In genomic region chr1:45303582-45304310, GRCh38 we compare ENCODE assay signal across 8 cellular contexts. TPM values are rescaled to one million over a fixed set of nuclear protein-coding genes. Genes with fewer than 3 reads are reported as not detected.
A peak's percentile ranks its signal among the peaks of the same experiment; 100 is the strongest.
DNase-seq lines count a peak whose midpoint lies in the region; ATAC-seq and TF ChIP-seq lines count a peak whose summit lies in the region.

No MANE protein-coding gene starts in this region.

- H3K36me3 ChIP-seq in OCI-LY1 (ENCODE audit: insufficient read depth, low read length) (no peaks in the 10 kb centered on the region), mucosa of descending colon (ENCODE audit: low read depth) (no peaks in the 10 kb centered on the region)

- H3K27ac ChIP-seq in OCI-LY1 (ENCODE audit: low read depth, low read length, poor library complexity, severe bottlenecking): peak overlapping the region; percentile 69
- H3K27ac ChIP-seq in epithelial cell of prostate: peak overlapping the region; percentile 86

- H3K27me3 ChIP-seq in OCI-LY1 (ENCODE audit: insufficient read depth, low read length): no peaks in the 10 kb centered on the region

- no peak overlapping the region for H2AFZ ChIP-seq in OCI-LY1 (ENCODE audit: low read length)

- peak overlapping the region; percentile 71 for H3K4me3 ChIP-seq in OCI-LY1 (ENCODE audit: low read depth, low read length, poor library complexity, severe bottlenecking)
- peak overlapping the region; percentile 49 for H3K4me3 ChIP-seq in mucosa of descending colon

- H3K9me2 ChIP-seq in OCI-LY1 (ENCODE audit: low read depth, low read length): no peaks in the 10 kb centered on the region

- H3K9me3 ChIP-seq in OCI-LY1 (ENCODE audit: low read length): no peaks in the 10 kb centered on the region
- no peaks in the 10 kb centered on the region for H3K9me3 ChIP-seq in mucosa of descending colon

- no peaks in the 10 kb centered on the region for H3F3A ChIP-seq in OCI-LY1 (ENCODE audit: insufficient read depth, low read length)

- peak; percentile 64 for ATAC-seq in GM21515 (IDR thresholded peaks at IDR 0.05; ENCODE audit: unreplicated experiment)
- peak; percentile 96 for ATAC-seq in mucosa of descending colon

- DNase-seq in DMS114 treated with DMSO at 0.1 percent for 48 hours (lab: John Stamatoyannopoulos, UW; ENCODE audit: unreplicated experiment) (peak; percentile 92), HuH-7.5 (ENCODE audit: low spot score) (peak; percentile 83), activated T-cell treated with anti-CD3 and anti-CD28 coated beads for 24 hours (ENCODE audit: low read depth) (peak; percentile 99), epithelial cell of prostate (ENCODE audit: low read depth, low spot score) (peak; percentile 80), mucosa of descending colon (peak; percentile 99 to 100 (median 99))
- DNase-seq in stimulated activated CD8-positive, alpha-beta memory T cell treated with anti-CD3 and anti-CD28 coated beads, Interleukin-4, amount 100 ng/mL, for 1 hour (ENCODE audit: low read depth in 2 of 2, low spot score in 1 of 2): peak; percentile 95 to 96

- H3K4me1 ChIP-seq in OCI-LY1 (ENCODE audit: insufficient read depth, low read length, severe bottlenecking) (peaks cover 40% of the 10 kb centered on the region), mucosa of descending colon (ENCODE audit: low read depth) (peaks cover 11% of the 10 kb centered on the region)

- peak; percentile 83 for TF ChIP-seq CTCF in OCI-LY1 (IDR thresholded peaks at IDR 0.05; ENCODE audit: low read length)
- peak; percentile 61 for TF ChIP-seq CTCF in mucosa of descending colon (IDR thresholded peaks at IDR 0.05)

- intact Hi-C loops in mucosa of descending colon (cut with DNase I, micrococcal nuclease): loop anchor here in 1 of 2 donors (5.0 kb wide), 1 partner anchor 291 kb away; the partner anchor contains the start of genes HECTD3 and UROD

- H3K4me2 ChIP-seq in OCI-LY1 (ENCODE audit: low read length): peak overlapping the region; percentile 76

- no peaks in the 10 kb centered on the region for H4K20me1 ChIP-seq in OCI-LY1 (ENCODE audit: insufficient read depth, low read length)

- peak overlapping the region; percentile 77 for H3K9ac ChIP-seq in OCI-LY1 (ENCODE audit: low read length)

- no peaks in the 10 kb centered on the region for H3K79me2 ChIP-seq in OCI-LY1 (ENCODE audit: insufficient read depth, low read length)

RNA-seq across cellular contexts. Expression of gene HPDL, which starts 22.9 kb away (rescaled TPM):
- 1 to 10 TPM; 2.1 to 8.8 (median 7.4) TPM for total RNA-seq in mucosa of descending colon

RNA-seq across cellular contexts. Expression of gene TOE1, which starts 36.2 kb away (rescaled TPM):
- 10 to 100 TPM; 11.1 to 18.7 (median 12.9) TPM for total RNA-seq in mucosa of descending colon

RNA-seq across cellular contexts. Expression of gene MUTYH, which starts 36.5 kb away (rescaled TPM):
- total RNA-seq in mucosa of descending colon: 10 to 100 TPM; 30.0 to 43.1 (median 35.8) TPM

Comparison
In these comparisons a context has a peak if more than half of its experiments do, and no peak if none do; other contexts are left out.
1. Peak in every context shown above with its lines: DNase-seq, ATAC-seq, H3K4me3 ChIP-seq and H3K27ac ChIP-seq.